2 cellular contexts compared by ENCODE assay signal in genomic region chr9:123073441-123073840, GRCh38.
TF ChIP-seq lines count a peak whose summit lies in the region.

No MANE protein-coding gene starts in this region.

TF ChIP-seq in IMR-90, 13 proteins besides CTCF, POLR2A, EP300 and RAD21:
- TF ChIP-seq MAFK (IDR thresholded peaks at IDR 0.05; ENCODE audit: low read depth, low read length) (no peak), USF2 (IDR thresholded peaks at IDR 0.05; ENCODE audit: low read depth, low read length) (no peak), ELK1 (IDR thresholded peaks at IDR 0.05; ENCODE audit: borderline replicate concordance, low read depth, low read length) (no peak), SMC3 (IDR thresholded peaks at IDR 0.05; ENCODE audit: low read depth, low read length) (no peak), MXI1 (IDR thresholded peaks at IDR 0.05; ENCODE audit: borderline replicate concordance, low read depth, low read length) (no peak), CHD1 (IDR thresholded peaks at IDR 0.05; ENCODE audit: low read depth, low read length) (no peak), NFE2L2 (IDR thresholded peaks at IDR 0.05; ENCODE audit: low read depth, low read length) (no peak), RCOR1 (IDR thresholded peaks at IDR 0.05; ENCODE audit: insufficient replicate concordance, low read length) (no peak), FOS (IDR thresholded peaks at IDR 0.05; ENCODE audit: low read depth, low read length) (no peak), CEBPB (IDR thresholded peaks at IDR 0.05; ENCODE audit: low read depth, low read length) (no peak), BHLHE40 (IDR thresholded peaks at IDR 0.05; ENCODE audit: low read depth, low read length) (no peak), MAZ (IDR thresholded peaks at IDR 0.05; ENCODE audit: borderline replicate concordance, low read depth, low read length) (no peak), RFX5 (IDR thresholded peaks at IDR 0.05; ENCODE audit: low read depth, low read length) (no peak)
TF ChIP-seq in IMR-90: peak in this region for 0.

TF ChIP-seq in GM12878, 131 proteins besides CTCF, POLR2A, EP300 and RAD21:
- no peak for TF ChIP-seq HDAC2 (IDR thresholded peaks at IDR 0.05)
- no peak for TF ChIP-seq NR2F1 (conservative IDR thresholded peaks at IDR 0.05)
- TF ChIP-seq, protein P1, sequence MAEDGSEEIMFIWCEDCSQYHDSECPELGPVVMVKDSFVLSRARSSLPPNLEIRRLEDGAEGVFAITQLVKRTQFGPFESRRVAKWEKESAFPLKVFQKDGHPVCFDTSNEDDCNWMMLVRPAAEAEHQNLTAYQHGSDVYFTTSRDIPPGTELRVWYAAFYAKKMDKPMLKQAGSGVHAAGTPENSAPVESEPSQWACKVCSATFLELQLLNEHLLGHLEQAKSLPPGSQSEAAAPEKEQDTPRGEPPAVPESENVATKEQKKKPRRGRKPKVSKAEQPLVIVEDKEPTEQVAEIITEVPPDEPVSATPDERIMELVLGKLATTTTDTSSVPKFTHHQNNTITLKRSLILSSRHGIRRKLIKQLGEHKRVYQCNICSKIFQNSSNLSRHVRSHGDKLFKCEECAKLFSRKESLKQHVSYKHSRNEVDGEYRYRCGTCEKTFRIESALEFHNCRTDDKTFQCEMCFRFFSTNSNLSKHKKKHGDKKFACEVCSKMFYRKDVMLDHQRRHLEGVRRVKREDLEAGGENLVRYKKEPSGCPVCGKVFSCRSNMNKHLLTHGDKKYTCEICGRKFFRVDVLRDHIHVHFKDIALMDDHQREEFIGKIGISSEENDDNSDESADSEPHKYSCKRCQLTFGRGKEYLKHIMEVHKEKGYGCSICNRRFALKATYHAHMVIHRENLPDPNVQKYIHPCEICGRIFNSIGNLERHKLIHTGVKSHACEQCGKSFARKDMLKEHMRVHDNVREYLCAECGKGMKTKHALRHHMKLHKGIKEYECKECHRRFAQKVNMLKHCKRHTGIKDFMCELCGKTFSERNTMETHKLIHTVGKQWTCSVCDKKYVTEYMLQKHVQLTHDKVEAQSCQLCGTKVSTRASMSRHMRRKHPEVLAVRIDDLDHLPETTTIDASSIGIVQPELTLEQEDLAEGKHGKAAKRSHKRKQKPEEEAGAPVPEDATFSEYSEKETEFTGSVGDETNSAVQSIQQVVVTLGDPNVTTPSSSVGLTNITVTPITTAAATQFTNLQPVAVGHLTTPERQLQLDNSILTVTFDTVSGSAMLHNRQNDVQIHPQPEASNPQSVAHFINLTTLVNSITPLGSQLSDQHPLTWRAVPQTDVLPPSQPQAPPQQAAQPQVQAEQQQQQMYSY (CRISPR knock-in tag; IDR thresholded peaks at IDR 0.05), result no peak
- no peak for TF ChIP-seq ZNF24 (IDR thresholded peaks at IDR 0.05)
- TF ChIP-seq CEBPB (IDR thresholded peaks at IDR 0.05; ENCODE audit: borderline replicate concordance in 1 of 2, low read depth in 2 of 2, low read length in 2 of 2), result no peak
- no peak for TF ChIP-seq EED (IDR thresholded peaks at IDR 0.05; ENCODE audit: low read depth)
- TF ChIP-seq FOXM1 (IDR thresholded peaks at IDR 0.05; ENCODE audit: low read depth, low read length), result no peak
- no peak for TF ChIP-seq USF2 (IDR thresholded peaks at IDR 0.05; ENCODE audit: borderline replicate concordance, low read depth, low read length)
- no peak for TF ChIP-seq IKZF1 (conservative IDR thresholded peaks at IDR 0.05)
- no peak for TF ChIP-seq NFYA (IDR thresholded peaks at IDR 0.05; ENCODE audit: borderline replicate concordance, low read depth, low read length)
- TF ChIP-seq ZBTB11 (CRISPR knock-in tag; IDR thresholded peaks at IDR 0.05), result no peak
- TF ChIP-seq, protein P2, sequence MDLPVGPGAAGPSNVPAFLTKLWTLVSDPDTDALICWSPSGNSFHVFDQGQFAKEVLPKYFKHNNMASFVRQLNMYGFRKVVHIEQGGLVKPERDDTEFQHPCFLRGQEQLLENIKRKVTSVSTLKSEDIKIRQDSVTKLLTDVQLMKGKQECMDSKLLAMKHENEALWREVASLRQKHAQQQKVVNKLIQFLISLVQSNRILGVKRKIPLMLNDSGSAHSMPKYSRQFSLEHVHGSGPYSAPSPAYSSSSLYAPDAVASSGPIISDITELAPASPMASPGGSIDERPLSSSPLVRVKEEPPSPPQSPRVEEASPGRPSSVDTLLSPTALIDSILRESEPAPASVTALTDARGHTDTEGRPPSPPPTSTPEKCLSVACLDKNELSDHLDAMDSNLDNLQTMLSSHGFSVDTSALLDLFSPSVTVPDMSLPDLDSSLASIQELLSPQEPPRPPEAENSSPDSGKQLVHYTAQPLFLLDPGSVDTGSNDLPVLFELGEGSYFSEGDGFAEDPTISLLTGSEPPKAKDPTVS (IDR thresholded peaks at IDR 0.05; ENCODE audit: low read depth, low read length), result no peak
- no peak for TF ChIP-seq POLR2AphosphoS2 (IDR thresholded peaks at IDR 0.05; ENCODE audit: low read depth, low read length)
- TF ChIP-seq, protein P3, sequence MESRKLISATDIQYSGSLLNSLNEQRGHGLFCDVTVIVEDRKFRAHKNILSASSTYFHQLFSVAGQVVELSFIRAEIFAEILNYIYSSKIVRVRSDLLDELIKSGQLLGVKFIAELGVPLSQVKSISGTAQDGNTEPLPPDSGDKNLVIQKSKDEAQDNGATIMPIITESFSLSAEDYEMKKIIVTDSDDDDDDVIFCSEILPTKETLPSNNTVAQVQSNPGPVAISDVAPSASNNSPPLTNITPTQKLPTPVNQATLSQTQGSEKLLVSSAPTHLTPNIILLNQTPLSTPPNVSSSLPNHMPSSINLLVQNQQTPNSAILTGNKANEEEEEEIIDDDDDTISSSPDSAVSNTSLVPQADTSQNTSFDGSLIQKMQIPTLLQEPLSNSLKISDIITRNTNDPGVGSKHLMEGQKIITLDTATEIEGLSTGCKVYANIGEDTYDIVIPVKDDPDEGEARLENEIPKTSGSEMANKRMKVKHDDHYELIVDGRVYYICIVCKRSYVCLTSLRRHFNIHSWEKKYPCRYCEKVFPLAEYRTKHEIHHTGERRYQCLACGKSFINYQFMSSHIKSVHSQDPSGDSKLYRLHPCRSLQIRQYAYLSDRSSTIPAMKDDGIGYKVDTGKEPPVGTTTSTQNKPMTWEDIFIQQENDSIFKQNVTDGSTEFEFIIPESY (IDR thresholded peaks at IDR 0.05), result no peak
- no peak for TF ChIP-seq GATAD2B (conservative IDR thresholded peaks at IDR 0.05; ENCODE audit: low read depth)
- TF ChIP-seq TCF7 (IDR thresholded peaks at IDR 0.05; ENCODE audit: borderline replicate concordance), result no peak
- TF ChIP-seq DPF2 (IDR thresholded peaks at IDR 0.05), result no peak
- no peak for TF ChIP-seq SPI1 (IDR thresholded peaks at IDR 0.05; ENCODE audit: borderline replicate concordance, insufficient read depth, low read depth, low read length)
- TF ChIP-seq, protein P4, sequence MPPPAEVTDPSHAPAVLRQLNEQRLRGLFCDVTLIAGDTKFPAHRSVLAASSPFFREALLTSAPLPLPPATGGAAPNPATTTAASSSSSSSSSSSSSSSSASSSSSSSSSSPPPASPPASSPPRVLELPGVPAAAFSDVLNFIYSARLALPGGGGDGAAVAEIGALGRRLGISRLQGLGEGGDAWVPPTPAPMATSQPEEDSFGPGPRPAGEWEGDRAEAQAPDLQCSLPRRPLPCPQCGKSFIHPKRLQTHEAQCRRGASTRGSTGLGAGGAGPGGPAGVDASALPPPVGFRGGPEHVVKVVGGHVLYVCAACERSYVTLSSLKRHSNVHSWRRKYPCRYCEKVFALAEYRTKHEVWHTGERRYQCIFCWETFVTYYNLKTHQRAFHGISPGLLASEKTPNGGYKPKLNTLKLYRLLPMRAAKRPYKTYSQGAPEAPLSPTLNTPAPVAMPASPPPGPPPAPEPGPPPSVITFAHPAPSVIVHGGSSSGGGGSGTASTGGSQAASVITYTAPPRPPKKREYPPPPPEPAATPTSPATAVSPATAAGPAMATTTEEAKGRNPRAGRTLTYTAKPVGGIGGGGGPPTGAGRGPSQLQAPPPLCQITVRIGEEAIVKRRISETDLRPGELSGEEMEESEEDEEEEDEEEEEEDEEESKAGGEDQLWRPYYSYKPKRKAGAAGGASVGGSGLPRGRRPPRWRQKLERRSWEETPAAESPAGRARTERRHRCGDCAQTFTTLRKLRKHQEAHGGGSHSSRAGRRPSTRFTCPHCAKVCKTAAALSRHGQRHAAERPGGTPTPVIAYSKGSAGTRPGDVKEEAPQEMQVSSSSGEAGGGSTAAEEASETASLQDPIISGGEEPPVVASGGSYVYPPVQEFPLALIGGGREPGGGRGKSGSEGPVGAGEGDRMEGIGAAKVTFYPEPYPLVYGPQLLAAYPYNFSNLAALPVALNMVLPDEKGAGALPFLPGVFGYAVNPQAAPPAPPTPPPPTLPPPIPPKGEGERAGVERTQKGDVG (CRISPR knock-in tag; IDR thresholded peaks at IDR 0.05), result no peak
- no peak for TF ChIP-seq HDGF (IDR thresholded peaks at IDR 0.05)
